Comparison of ENCODE assay signal across 13 cellular contexts in the genomic region with DNA sequence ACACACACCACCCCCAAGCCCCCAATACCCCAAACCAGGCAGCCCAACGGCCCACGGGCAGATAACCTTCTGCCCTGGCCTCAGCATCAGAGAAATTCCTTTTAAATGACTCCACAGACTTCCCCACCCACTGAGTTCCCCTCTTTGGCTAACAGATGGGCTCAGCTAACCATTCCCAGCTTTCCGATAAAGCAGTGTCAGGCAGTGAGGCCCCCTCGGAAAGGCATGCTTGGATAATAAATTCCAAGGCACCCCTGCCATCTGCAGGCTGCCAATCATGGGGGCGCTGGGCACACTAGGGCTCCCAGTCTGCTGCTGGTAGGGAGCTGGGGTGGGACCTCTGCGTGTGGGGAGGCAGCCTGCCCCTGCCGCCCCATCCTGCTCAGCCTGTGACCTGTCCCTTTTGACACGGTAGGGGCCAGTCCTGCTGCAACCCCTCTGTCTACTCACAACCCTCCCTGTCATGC.
DNase-seq lines count a peak whose midpoint lies in the region; ATAC-seq and TF ChIP-seq lines count a peak whose summit lies in the region.
"Had no signal": no experiment of that assay in that cellular context is flagged by ENCODE, and none has a peak within 500 bp of the region (broad histone marks: within the 10 kb centered on the region; RNA-seq: fewer than 3 reads in every experiment).

No MANE protein-coding gene starts in this region.

- no peak overlapping the region for H3K27ac Mint-ChIP-seq in HFFc6
- H3K27ac Mint-ChIP-seq: T-helper 2 cell treated with Interferon-gamma antibody and Interleukin-4, amounts not matched to agents 5 μg/mL and 100 μg/mL, for 36 hours had no signal

- peak overlapping the region; percentile 27 for H3K4me3 Mint-ChIP-seq in HFFc6
- H3K4me3 Mint-ChIP-seq: neural crest cell; T-helper 2 cell treated with Interferon-gamma antibody and Interleukin-4, amounts not matched to agents 5 μg/mL and 100 μg/mL, for 36 hours had no signal

- H3K9me3 ChIP-seq in hepatocyte (ENCODE audit: low read depth) (no peaks in the 10 kb centered on the region), smooth muscle cell (replicated peaks; ENCODE audit: low read depth) (no peaks in the 10 kb centered on the region), ascending aorta (no peaks in the 10 kb centered on the region)

- 12% methylated on average over 8 of the region's 8 CpGs for WGBS in hepatocyte (ENCODE audit: low lambda C conversion rate, missing lambda C conversion rate)
- WGBS in smooth muscle cell (ENCODE audit: low lambda C conversion rate): 12% methylated on average over 8 of the region's 8 CpGs

- H4K20me1 ChIP-seq in hepatocyte (ENCODE audit: insufficient read depth, poor library complexity, severe bottlenecking) (no peaks in the 10 kb centered on the region), smooth muscle cell (ENCODE audit: low read depth) (no peaks in the 10 kb centered on the region)

- H3K4me2 ChIP-seq in hepatocyte: no peak overlapping the region
- H3K4me2 ChIP-seq in smooth muscle cell: peak overlapping the region; percentile 64

- intact Hi-C loops in ascending aorta (cut with DNase I): no loop called here

- peaks cover 5% of the 10 kb centered on the region; the same call in 1 of the 2 replicates for H3K9me3 Mint-ChIP-seq in HFFc6
- H3K9me3 Mint-ChIP-seq: neural crest cell had no signal

- H3K9ac ChIP-seq in smooth muscle cell (ENCODE audit: low read depth): peak overlapping the region; percentile 78

- no peak for ATAC-seq in HG03159 (IDR thresholded peaks at IDR 0.05; ENCODE audit: unreplicated experiment)

- peak overlapping the region; percentile 89 for H3K27ac ChIP-seq in hepatocyte
- peak overlapping the region; percentile 95 for H3K27ac ChIP-seq in smooth muscle cell (ENCODE audit: low read depth)
- H3K27ac ChIP-seq in ascending aorta: peak overlapping the region in 1 of 2 donors; percentile 28

- H3F3A ChIP-seq in smooth muscle cell (ENCODE audit: low read depth): peaks cover 17% of the 10 kb centered on the region

- H3K27me3 Mint-ChIP-seq in HFFc6 (ENCODE audit: insufficient read depth): peaks cover 10% of the 10 kb centered on the region

- H3K4me1 ChIP-seq in hepatocyte (ENCODE audit: insufficient read depth) (peaks cover 36% of the 10 kb centered on the region), smooth muscle cell (ENCODE audit: low read depth) (peaks cover 25% of the 10 kb centered on the region), ascending aorta (peaks cover 11 to 56% of the 10 kb centered on the region in 2 donors)

- H3K79me2 ChIP-seq in hepatocyte: no peaks in the 10 kb centered on the region
- H3K79me2 ChIP-seq in smooth muscle cell (ENCODE audit: low read depth): no peaks in the 10 kb centered on the region

- TF ChIP-seq CTCF in HFFc6 (IDR thresholded peaks at IDR 0.05) (no peak), hepatocyte (IDR thresholded peaks at IDR 0.05; ENCODE audit: poor library complexity) (no peak), smooth muscle cell (IDR thresholded peaks at IDR 0.05; ENCODE audit: borderline replicate concordance, insufficient read depth, poor library complexity, severe bottlenecking) (no peak), ascending aorta (IDR thresholded peaks at IDR 0.05) (no peak)

- H3K27me3 ChIP-seq in hepatocyte (no peaks in the 10 kb centered on the region), smooth muscle cell (ENCODE audit: low read depth) (no peaks in the 10 kb centered on the region), ascending aorta (no peaks in the 10 kb centered on the region)

- DNase-seq in HFFc6 (no peak), SW 1271 (lab: John Stamatoyannopoulos, UW) (peak; percentile 42 to 86), hepatocyte (ENCODE audit: low spot score) (peak; percentile 50), smooth muscle cell (lab: John Stamatoyannopoulos, UW; ENCODE audit: unreplicated experiment) (no peak), activated gamma-delta T cell (lab: John Stamatoyannopoulos, UW) (no peak), DMS153 (lab: John Stamatoyannopoulos, UW) (no peak), ascending aorta (ENCODE audit: low spot score in 2 of 2) (no peak)
- DNase-seq: amniotic stem cell; NCI-H1417; NK-92 treated with Interleukin-12 subunit alpha and Interleukin-12 subunit beta, amount 100 ng/mL, for 24 hours had no signal

- H3K4me1 Mint-ChIP-seq in HFFc6 (ENCODE audit: low read depth): peaks cover 75% of the 10 kb centered on the region

- peaks cover 5% of the 10 kb centered on the region; the same call in 1 of the 2 replicates for H3K36me3 Mint-ChIP-seq in HFFc6 (ENCODE audit: low read depth)

- H3K4me3 ChIP-seq in hepatocyte (no peak overlapping the region), smooth muscle cell (no peak overlapping the region), ascending aorta (no peak overlapping the region)

- no peak overlapping the region for H2AFZ ChIP-seq in hepatocyte
- no peak overlapping the region for H2AFZ ChIP-seq in smooth muscle cell (ENCODE audit: low read depth)

- no peaks in the 10 kb centered on the region for H3K36me3 ChIP-seq in hepatocyte (replicated peaks; ENCODE audit: insufficient read depth, low read depth)
- H3K36me3 ChIP-seq in smooth muscle cell (ENCODE audit: low read depth): no peaks in the 10 kb centered on the region
- H3K36me3 ChIP-seq in ascending aorta: no peaks in the 10 kb centered on the region

- H3K9me2 ChIP-seq in hepatocyte (replicated peaks; ENCODE audit: insufficient read depth): no peaks in the 10 kb centered on the region

Comparison
In these comparisons a context has a peak if more than half of its experiments do, and no peak if none do; other contexts are left out.
1. DNase-seq: peak in SW 1271 (2 of 2) and hepatocyte (single experiment); none in HFFc6 (single experiment), smooth muscle cell (single experiment), activated gamma-delta T cell (single experiment), DMS153 (single experiment) and ascending aorta (0 of 2).